In the genomic region with DNA sequence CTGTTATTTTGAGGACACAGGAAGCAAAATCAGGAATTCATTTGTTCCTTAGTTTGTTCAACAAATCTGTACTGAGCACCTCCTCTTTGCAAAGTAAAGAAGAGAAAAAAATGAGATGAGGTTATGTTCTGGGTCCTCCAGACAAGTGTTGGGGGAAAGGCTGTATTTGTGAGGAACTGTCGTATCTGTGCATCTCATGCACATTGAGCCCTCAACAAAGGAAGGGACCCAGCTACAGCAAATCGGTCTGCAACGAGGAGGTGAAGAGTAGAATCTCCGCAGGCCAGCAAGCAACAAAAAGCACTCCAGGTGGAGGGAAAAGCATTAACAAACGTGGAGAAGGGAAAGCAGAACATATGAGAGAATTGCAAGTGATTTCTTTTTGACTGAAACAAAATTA, we compare ENCODE assay signal across 25 cellular contexts.
"Had no signal": no experiment of that assay in that cellular context is flagged by ENCODE, and none has a peak within 500 bp of the region (broad histone marks: within the 10 kb centered on the region; RNA-seq: fewer than 3 reads in every experiment).

No MANE protein-coding gene starts in this region.

- H3K27ac Mint-ChIP-seq: activated CD4-positive, alpha-beta memory T cell treated with anti-CD3 and anti-CD28 coated beads for 36 hours; activated CD4-positive, alpha-beta T cell treated with anti-CD3 and anti-CD28 coated beads, Interleukin-2, amount 10 ng/mL, durations not matched to agents 7 days and 5 days; activated naive CD8-positive, alpha-beta T cell; T-cell had no signal

- H3K9me3 Mint-ChIP-seq: central memory CD8-positive, alpha-beta T cell; T-cell had no signal

- H3K27me3 ChIP-seq: Peyer's patch, SJSA1 had no signal

- H3K9me3 ChIP-seq: Peyer's patch, SJSA1 had no signal

- H3K4me3 Mint-ChIP-seq: activated CD4-positive, alpha-beta memory T cell treated with anti-CD3 and anti-CD28 coated beads for 36 hours; activated CD4-positive, alpha-beta T cell treated with anti-CD3 and anti-CD28 coated beads, Interleukin-2, amount 10 ng/mL, durations not matched to agents 7 days and 5 days; activated naive CD8-positive, alpha-beta T cell; activated T-cell treated with anti-CD3 and anti-CD28 coated beads, Interleukin-2, amount 50 U/mL, for 4 hours; brain; central memory CD8-positive, alpha-beta T cell; T-cell had no signal

- H3K27ac ChIP-seq: RWPE1, SJSA1 had no signal

- H3K36me3 ChIP-seq: Peyer's patch, SJSA1 had no signal

- DNase-seq: activated CD4-positive, alpha-beta memory T cell treated with anti-CD3 and anti-CD28 coated beads for 36 hours; activated CD4-positive, alpha-beta T cell treated with anti-CD3 and anti-CD28 coated beads, Interleukin-2, amount 10 ng/mL, durations not matched to agents 7 days and 5 days; activated CD4-positive, CD25-positive, alpha-beta regulatory T cell; activated CD8-positive, alpha-beta memory T cell treated with anti-CD3 and anti-CD28 coated beads for 24 hours; activated effector memory CD4-positive, alpha-beta T cell treated with anti-CD3 and anti-CD28 coated beads, Interleukin-2, amount 50 U/mL, for 16 hours; activated naive CD4-positive, alpha-beta T cell treated with Interleukin-2 at 50 U/mL for 16 hours; activated T-cell treated with anti-CD3 and anti-CD28 coated beads, Interleukin-2, amount 50 U/mL, for 4 hours; amygdala; KG1; NCI-H1048; NCI-H146; NCI-H2029; NCI-H345; NCI-H510A treated with DMSO at 0.1 percent for 48 hours; NCI-H69; Peyer's patch; Right ventricle myocardium superior; T-cell; T-helper 2 cell; T1000 had no signal

- ATAC-seq: activated T-cell treated with anti-CD3 and anti-CD28 coated beads, Interleukin-2, amount 50 U/mL, for 4 hours; T-cell had no signal

- H3K4me3 ChIP-seq: Peyer's patch, SJSA1 had no signal

- H3K36me3 Mint-ChIP-seq: activated naive CD8-positive, alpha-beta T cell; brain had no signal
